11 cellular contexts compared by ENCODE assay signal in genomic region chr1:1038694-1039093, GRCh38. TPM values are rescaled to one million over a fixed set of nuclear protein-coding genes. Genes with fewer than 3 reads are reported as not detected.
DNase-seq lines count a peak whose midpoint lies in the region; ATAC-seq and TF ChIP-seq lines count a peak whose summit lies in the region.
"Had no signal": no experiment of that assay in that cellular context is flagged by ENCODE, and none has a peak within 500 bp of the region (broad histone marks: within the 10 kb centered on the region; RNA-seq: fewer than 3 reads in every experiment).

No MANE protein-coding gene starts in this region.

- H3K4me1 Mint-ChIP-seq in mesothelial cell of epicardium: peaks cover 15% of the 10 kb centered on the region

- H3K9me3 Mint-ChIP-seq in mesothelial cell of epicardium: no peaks in the 10 kb centered on the region

- ATAC-seq in GM18498 (IDR thresholded peaks at IDR 0.05; ENCODE audit: unreplicated experiment): peak; percentile 34
- no peak for ATAC-seq in Right ventricle myocardium superior (ENCODE audit: poor library complexity)
- no peak for ATAC-seq in GM19397 (IDR thresholded peaks at IDR 0.05; ENCODE audit: unreplicated experiment)
- ATAC-seq: left colon, Panc1 had no signal

- no peaks in the 10 kb centered on the region for H3K4me1 ChIP-seq in HEK293 (ENCODE audit: control insufficient read depth, insufficient read depth, low read length)

- peak overlapping the region; percentile 22 for H3K4me3 Mint-ChIP-seq in mesothelial cell of epicardium

- no peak overlapping the region for H3K4me3 ChIP-seq in HEK293 (ENCODE audit: low read depth, low read length)

- intact Hi-C loops in Right ventricle myocardium superior (cut with DNase I): no loop called here

- peak overlapping the region; percentile 56 for H3K27ac Mint-ChIP-seq in mesothelial cell of epicardium

- TF ChIP-seq CTCF in HEK293 (tag by site-specific recombination; IDR thresholded peaks at IDR 0.05) (no peak), mesothelial cell of epicardium (IDR thresholded peaks at IDR 0.05; ENCODE audit: unreplicated experiment) (no peak)

- no peak overlapping the region for H3K27ac ChIP-seq in HEK293 (ENCODE audit: extremely low read depth, low read depth, low read length)

- CTCF ChIA-PET in HEK293 (lab: Yijun Ruan, JAX): no interaction called here

- peaks cover 0 to 42% of the 10 kb centered on the region in 2 experiments; a peak in 1 of 3 replicates for H3K36me3 ChIP-seq in HEK293 (ENCODE audit: control insufficient read depth in 2 of 2, insufficient read depth in 1 of 2, low read length in 2 of 2)

- DNase-seq in NOMO-1 (lab: John Stamatoyannopoulos, UW; ENCODE audit: unreplicated experiment in 2 of 2): peak; percentile 82 to 89
- no peak for DNase-seq in mesothelial cell of epicardium (ENCODE audit: low spot score in 2 of 2, unreplicated experiment in 2 of 2)
- DNase-seq in SW480 (ENCODE audit: low spot score): no peak
- DNase-seq in Right ventricle myocardium superior: no peak
- no peak for DNase-seq in NCI-H1092 treated with DMSO at 0.1 percent for 48 hours (lab: John Stamatoyannopoulos, UW)
- DNase-seq: DMS79, left colon had no signal

- POLR2A ChIA-PET in HEK293 (lab: Yijun Ruan, JAX): interaction anchor here (1.0 to 1.1 kb wide), 2 partner anchors 21 to 39 kb away, joined by 3 to 7 read pairs; partner anchors contain the start of gene HES4

- H3K9me3 ChIP-seq in HEK293 (ENCODE audit: control insufficient read depth, insufficient read depth, low read depth, low read length): no peaks in the 10 kb centered on the region

- H3K27me3 Mint-ChIP-seq in mesothelial cell of epicardium (ENCODE audit: low read depth): peaks cover 27% of the 10 kb centered on the region

- peaks cover 14% of the 10 kb centered on the region for H3K36me3 Mint-ChIP-seq in mesothelial cell of epicardium

TF ChIP-seq in HEK293, 187 proteins besides CTCF, POLR2A, EP300 and RAD21:
- TF ChIP-seq PRDM10 (tag by site-specific recombination; IDR thresholded peaks at IDR 0.05): peak; percentile 73
- TF ChIP-seq ZNF660 (tag by site-specific recombination; IDR thresholded peaks at IDR 0.05): no peak
- TF ChIP-seq HOXC10 (CRISPR knock-in tag; IDR thresholded peaks at IDR 0.05): no peak
TF ChIP-seq in HEK293: peak in this region for 1.

RNA-seq across cellular contexts. Expression of gene AGRN, which starts 18.8 kb away (rescaled TPM):
- total RNA-seq in mesothelial cell of epicardium: 502 to 532 TPM (median 514 TPM) in 3 replicates
- total RNA-seq in Right ventricle myocardium superior: 12.8 TPM

RNA-seq across cellular contexts. Expression of gene ISG15, which starts 25.4 kb away (rescaled TPM):
- 112 to 139 TPM (median 123 TPM) in 3 replicates for total RNA-seq in mesothelial cell of epicardium
- total RNA-seq in Right ventricle myocardium superior: 13.3 TPM

RNA-seq across cellular contexts. Expression of gene RNF223, which starts 35.4 kb away (rescaled TPM):
- total RNA-seq in mesothelial cell of epicardium (0.27 to 0.57 TPM (median 0.40 TPM) in 3 replicates), Right ventricle myocardium superior (not detected)

RNA-seq across cellular contexts. Expression of gene HES4, which starts 38.8 kb away (rescaled TPM):
- total RNA-seq in mesothelial cell of epicardium (87.7 to 92.1 TPM (median 92.0 TPM) in 3 replicates), Right ventricle myocardium superior (27.4 TPM)

RNA-seq across cellular contexts. Expression of gene PERM1, which starts 56.8 kb away (rescaled TPM):
- total RNA-seq in mesothelial cell of epicardium: 1.6 to 2.8 TPM (median 2.7 TPM) in 3 replicates
- total RNA-seq in Right ventricle myocardium superior: 170 TPM

Comparison
In these comparisons a context has a peak if more than half of its experiments do, and no peak if none do; other contexts are left out.
1. DNase-seq: peak in NOMO-1 (2 of 2); none in mesothelial cell of epicardium (0 of 2), SW480 (single experiment), Right ventricle myocardium superior (single experiment) and NCI-H1092 treated with DMSO at 0.1 percent for 48 hours (single experiment).
2. RNA of gene AGRN, which starts 18.8 kb away (total RNA-seq): 502 to 532 TPM in mesothelial cell of epicardium; 12.8 TPM in Right ventricle myocardium superior (single experiment); every median in the first group is over 10 times any median in the second.